ENCODE assay signal across 1 cellular context in genomic region chr12:54495327-54495726, GRCh38.
TF ChIP-seq lines count a peak whose summit lies in the region.

No MANE protein-coding gene starts in this region.

TF ChIP-seq in HEK293, 187 proteins besides CTCF, POLR2A, EP300 and RAD21 (continued from another document):
- TF ChIP-seq PRDM1 (tag by site-specific recombination; IDR thresholded peaks at IDR 0.05), result no peak
- TF ChIP-seq GLI4 (tag by site-specific recombination; IDR thresholded peaks at IDR 0.05), result no peak
- TF ChIP-seq ZNF266 (tag by site-specific recombination; IDR thresholded peaks at IDR 0.05; ENCODE audit: low read depth), result 0 out of 2 replicates have a peak, but pooled peaks have one; percentile 34
- no peak for TF ChIP-seq ZNF223 (tag by site-specific recombination; IDR thresholded peaks at IDR 0.05)
- TF ChIP-seq ZNF776 (tag by site-specific recombination; IDR thresholded peaks at IDR 0.05; ENCODE audit: borderline replicate concordance), result no peak
- no peak for TF ChIP-seq PRDM4 (tag by site-specific recombination; IDR thresholded peaks at IDR 0.05)
- no peak for TF ChIP-seq ZBTB44 (tag by site-specific recombination; IDR thresholded peaks at IDR 0.05)
- no peak for TF ChIP-seq ZNF624 (tag by site-specific recombination; IDR thresholded peaks at IDR 0.05)
- TF ChIP-seq ZNF140 (tag by site-specific recombination; IDR thresholded peaks at IDR 0.05), result peak; percentile 33; the same call in 1 of the 2 replicates
- TF ChIP-seq HOXD13 (CRISPR knock-in tag; IDR thresholded peaks at IDR 0.05; ENCODE audit: borderline replicate concordance), result no peak
- peak; percentile 50 for TF ChIP-seq ZNF623 (tag by site-specific recombination; IDR thresholded peaks at IDR 0.05)
- peak; percentile 67; the same call in 1 of the 2 replicates for TF ChIP-seq ZNF394 (tag by site-specific recombination; IDR thresholded peaks at IDR 0.05; ENCODE audit: borderline replicate concordance)
- peak; percentile 73 for TF ChIP-seq ZNF518A (tag by site-specific recombination; conservative IDR thresholded peaks at IDR 0.05; ENCODE audit: low read depth)
- no peak for TF ChIP-seq ZNF157 (tag by site-specific recombination; IDR thresholded peaks at IDR 0.05)
- no peak for TF ChIP-seq OVOL3 (tag by site-specific recombination; IDR thresholded peaks at IDR 0.05)
